ENCODE assay signal across 13 cellular contexts in genomic region chr3:53027254-53027844, GRCh38. TPM values are rescaled to one million over a fixed set of nuclear protein-coding genes. Genes with fewer than 3 reads are reported as not detected.
A peak's percentile ranks its signal among the peaks of the same experiment; 100 is the strongest.
DNase-seq lines count a peak whose midpoint lies in the region; ATAC-seq and TF ChIP-seq lines count a peak whose summit lies in the region.
"Had no signal": no experiment of that assay in that cellular context is flagged by ENCODE, and none has a peak within 500 bp of the region (broad histone marks: within the 10 kb centered on the region; RNA-seq: fewer than 3 reads in every experiment).

No MANE protein-coding gene starts in this region.

- CTCF ChIA-PET in SK-N-SH (lab: Yijun Ruan, JAX) = interaction anchor here (0.6 to 2.1 kb wide), 6 partner anchors 20 to 1027 kb away, joined by 3 to 5 read pairs (median 3); no protein-coding TSS in a partner anchor

- H3K4me1 ChIP-seq in SK-N-SH (ENCODE audit: control insufficient read depth in 1 of 2, insufficient read depth in 2 of 2, low read depth in 1 of 2, low read length in 1 of 2) = peaks cover 4 to 20% of the 10 kb centered on the region in 2 experiments; a peak in 3 of 4 replicates

- no peaks in the 10 kb centered on the region for H3K9me3 ChIP-seq in SK-N-SH

- H3K9ac ChIP-seq in SK-N-SH = no peak overlapping the region
- H3K9ac ChIP-seq: GM23248 had no signal

- H4K20me1 ChIP-seq in SK-N-SH (ENCODE audit: insufficient read depth) = no peaks in the 10 kb centered on the region

- no peak overlapping the region for H3K4me2 ChIP-seq in SK-N-SH

- no peak for TF ChIP-seq RAD21 in SK-N-SH (IDR thresholded peaks at IDR 0.05; ENCODE audit: low read length)

- H3K79me2 ChIP-seq in SK-N-SH (ENCODE audit: insufficient read depth) = no peaks in the 10 kb centered on the region

- H3K27me3 ChIP-seq in SK-N-SH (ENCODE audit: insufficient read depth) = no peaks in the 10 kb centered on the region

- WGBS in SK-N-SH (ENCODE audit: low lambda C conversion rate) = 83% methylated on average over 4 of the region's 4 CpGs

- DNase-seq in SK-N-SH (peak; percentile 44), choroid plexus epithelial cell (ENCODE audit: low read depth) (peak; percentile 16), left ventricle myocardium superior (no peak), retina (peak; percentile 21), iPS-NIHi11 (ENCODE audit: low spot score) (no peak), NCI-H524 treated with DMSO at 0.1 percent for 48 hours (lab: John Stamatoyannopoulos, UW) (no peak)
- DNase-seq: GM23248, NCI-H1092, NCI-H2107 had no signal

- H3K9me2 ChIP-seq in SK-N-SH = no peaks in the 10 kb centered on the region

- H3K27ac ChIP-seq in SK-N-SH (ENCODE audit: low read depth in 2 of 2, low read length in 1 of 2) = peak overlapping the region in 1 of 2 experiments; percentile 39; a peak in 2 of 4 replicates
- H3K27ac ChIP-seq: 22Rv1, GM23248 had no signal

- TF ChIP-seq EP300 in SK-N-SH (IDR thresholded peaks at IDR 0.05; ENCODE audit: borderline replicate concordance in 1 of 2, low read depth in 1 of 2, low read length in 1 of 2) = peak in 1 of 2 experiments; percentile 46; a peak in 1 of 4 replicates

- H3K4me3 ChIP-seq in SK-N-SH (ENCODE audit: low read depth in 2 of 2, low read length in 1 of 2) (no peak overlapping the region), choroid plexus epithelial cell (ENCODE audit: low read depth, low read length) (no peak overlapping the region)
- H3K4me3 ChIP-seq: GM23248, K562 had no signal

- no peaks in the 10 kb centered on the region for H3K36me3 ChIP-seq in SK-N-SH (replicated peaks in 1 of 2; ENCODE audit: control insufficient read depth in 1 of 2, insufficient read depth in 2 of 2, low read length in 1 of 2)

- ATAC-seq in SK-N-SH treated with all-trans-retinoic acid at 6 μM for 48 hours = no peak
- peak; percentile 84 for ATAC-seq in left ventricle myocardium superior
- ATAC-seq in GM21367 (IDR thresholded peaks at IDR 0.05; ENCODE audit: unreplicated experiment) = no peak

- TF ChIP-seq CTCF in SK-N-SH (IDR thresholded peaks at IDR 0.05) = no peak
- TF ChIP-seq CTCF in choroid plexus epithelial cell (conservative IDR thresholded peaks at IDR 0.05; ENCODE audit: low read depth, low read length) = no peak

- no peaks in the 10 kb centered on the region for H3F3A ChIP-seq in SK-N-SH (replicated peaks; ENCODE audit: insufficient read depth)

- intact Hi-C loops in left ventricle myocardium superior (cut with micrococcal nuclease) = no loop called here

- POLR2A ChIA-PET in SK-N-SH (lab: Yijun Ruan, JAX) = interaction anchor here (0.6 to 1.0 kb wide), 2 partner anchors 18 to 615 kb away, joined by 4 read pairs; partner anchors contain the start of gene SFMBT1

- H2AFZ ChIP-seq in SK-N-SH (ENCODE audit: low read depth) = no peak overlapping the region
- H2AFZ ChIP-seq: GM23248 had no signal

TF ChIP-seq in SK-N-SH, 30 proteins besides CTCF, POLR2A, EP300 and RAD21 (continues in another document):
- peak; percentile 42; the same call in 1 of the 2 replicates for TF ChIP-seq GATA2 (CRISPR knock-in tag; IDR thresholded peaks at IDR 0.05)
- TF ChIP-seq, protein P1, sequence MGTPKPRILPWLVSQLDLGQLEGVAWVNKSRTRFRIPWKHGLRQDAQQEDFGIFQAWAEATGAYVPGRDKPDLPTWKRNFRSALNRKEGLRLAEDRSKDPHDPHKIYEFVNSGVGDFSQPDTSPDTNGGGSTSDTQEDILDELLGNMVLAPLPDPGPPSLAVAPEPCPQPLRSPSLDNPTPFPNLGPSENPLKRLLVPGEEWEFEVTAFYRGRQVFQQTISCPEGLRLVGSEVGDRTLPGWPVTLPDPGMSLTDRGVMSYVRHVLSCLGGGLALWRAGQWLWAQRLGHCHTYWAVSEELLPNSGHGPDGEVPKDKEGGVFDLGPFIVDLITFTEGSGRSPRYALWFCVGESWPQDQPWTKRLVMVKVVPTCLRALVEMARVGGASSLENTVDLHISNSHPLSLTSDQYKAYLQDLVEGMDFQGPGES (IDR thresholded peaks at IDR 0.05; ENCODE audit: low read depth, low read length) = no peak
- TF ChIP-seq ELF1 (IDR thresholded peaks at IDR 0.05) = no peak
- peak; percentile 53; the same call in 1 of the 2 replicates for TF ChIP-seq RCOR1 (IDR thresholded peaks at IDR 0.05; ENCODE audit: low read length)
- TF ChIP-seq, protein P2, sequence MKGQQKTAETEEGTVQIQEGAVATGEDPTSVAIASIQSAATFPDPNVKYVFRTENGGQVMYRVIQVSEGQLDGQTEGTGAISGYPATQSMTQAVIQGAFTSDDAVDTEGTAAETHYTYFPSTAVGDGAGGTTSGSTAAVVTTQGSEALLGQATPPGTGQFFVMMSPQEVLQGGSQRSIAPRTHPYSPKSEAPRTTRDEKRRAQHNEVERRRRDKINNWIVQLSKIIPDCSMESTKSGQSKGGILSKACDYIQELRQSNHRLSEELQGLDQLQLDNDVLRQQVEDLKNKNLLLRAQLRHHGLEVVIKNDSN (IDR thresholded peaks at IDR 0.05; ENCODE audit: borderline replicate concordance, low read depth) = no peak
- no peak for TF ChIP-seq FOSL2 (IDR thresholded peaks at IDR 0.05; ENCODE audit: borderline replicate concordance, low read depth)
- TF ChIP-seq FOXM1 (IDR thresholded peaks at IDR 0.05; ENCODE audit: low read depth) = no peak
- TF ChIP-seq, protein P3, sequence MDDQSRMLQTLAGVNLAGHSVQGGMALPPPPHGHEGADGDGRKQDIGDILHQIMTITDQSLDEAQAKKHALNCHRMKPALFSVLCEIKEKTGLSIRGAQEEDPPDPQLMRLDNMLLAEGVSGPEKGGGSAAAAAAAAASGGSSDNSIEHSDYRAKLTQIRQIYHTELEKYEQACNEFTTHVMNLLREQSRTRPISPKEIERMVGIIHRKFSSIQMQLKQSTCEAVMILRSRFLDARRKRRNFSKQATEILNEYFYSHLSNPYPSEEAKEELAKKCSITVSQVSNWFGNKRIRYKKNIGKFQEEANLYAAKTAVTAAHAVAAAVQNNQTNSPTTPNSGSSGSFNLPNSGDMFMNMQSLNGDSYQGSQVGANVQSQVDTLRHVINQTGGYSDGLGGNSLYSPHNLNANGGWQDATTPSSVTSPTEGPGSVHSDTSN (IDR thresholded peaks at IDR 0.05) = no peak
- no peak for TF ChIP-seq EZH2phosphoT487 (IDR thresholded peaks at IDR 0.05; ENCODE audit: borderline replicate concordance, low read depth)
- TF ChIP-seq TEAD4 (IDR thresholded peaks at IDR 0.05; ENCODE audit: borderline replicate concordance, insufficient read depth) = no peak
- TF ChIP-seq TAF1 (IDR thresholded peaks at IDR 0.05; ENCODE audit: borderline replicate concordance, low read depth, low read length) = no peak
- no peak for TF ChIP-seq GABPA (IDR thresholded peaks at IDR 0.05; ENCODE audit: low read depth)
- no peak for TF ChIP-seq MEF2A (IDR thresholded peaks at IDR 0.05; ENCODE audit: borderline replicate concordance, low read depth)
- TF ChIP-seq MXI1 (IDR thresholded peaks at IDR 0.05; ENCODE audit: low read depth, low read length) = peak; percentile 28; the same call in 1 of the 2 replicates

TF ChIP-seq in SK-N-SH treated with all-trans-retinoic acid at 6 μM for 48 hours, 23 proteins besides CTCF, POLR2A, EP300 and RAD21 (continues in another document):
- TF ChIP-seq TSHZ2 (CRISPR knock-in tag; IDR thresholded peaks at IDR 0.05) = no peak
- TF ChIP-seq BACH2 (CRISPR knock-in tag; IDR thresholded peaks at IDR 0.05; ENCODE audit: borderline replicate concordance) = no peak
- TF ChIP-seq CSDC2 (CRISPR knock-in tag; IDR thresholded peaks at IDR 0.05) = no peak
- no peak for TF ChIP-seq ISL1 (CRISPR knock-in tag; IDR thresholded peaks at IDR 0.05)
- TF ChIP-seq, protein P4, sequence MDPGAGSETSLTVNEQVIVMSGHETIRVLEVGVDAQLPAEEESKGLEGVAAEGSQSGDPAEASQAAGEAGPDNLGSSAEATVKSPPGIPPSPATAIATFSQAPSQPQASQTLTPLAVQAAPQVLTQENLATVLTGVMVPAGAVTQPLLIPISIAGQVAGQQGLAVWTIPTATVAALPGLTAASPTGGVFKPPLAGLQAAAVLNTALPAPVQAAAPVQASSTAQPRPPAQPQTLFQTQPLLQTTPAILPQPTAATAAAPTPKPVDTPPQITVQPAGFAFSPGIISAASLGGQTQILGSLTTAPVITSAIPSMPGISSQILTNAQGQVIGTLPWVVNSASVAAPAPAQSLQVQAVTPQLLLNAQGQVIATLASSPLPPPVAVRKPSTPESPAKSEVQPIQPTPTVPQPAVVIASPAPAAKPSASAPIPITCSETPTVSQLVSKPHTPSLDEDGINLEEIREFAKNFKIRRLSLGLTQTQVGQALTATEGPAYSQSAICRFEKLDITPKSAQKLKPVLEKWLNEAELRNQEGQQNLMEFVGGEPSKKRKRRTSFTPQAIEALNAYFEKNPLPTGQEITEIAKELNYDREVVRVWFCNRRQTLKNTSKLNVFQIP (CRISPR knock-in tag; IDR thresholded peaks at IDR 0.05; ENCODE audit: borderline replicate concordance, low read depth) = no peak
- no peak for TF ChIP-seq SNAI2 (CRISPR knock-in tag; IDR thresholded peaks at IDR 0.05)
- TF ChIP-seq ZNF70 (CRISPR knock-in tag; IDR thresholded peaks at IDR 0.05) = no peak
- no peak for TF ChIP-seq ZNF8 (CRISPR knock-in tag; IDR thresholded peaks at IDR 0.05)
- TF ChIP-seq RARB (CRISPR knock-in tag; IDR thresholded peaks at IDR 0.05) = no peak
- no peak for TF ChIP-seq ZC3H10 (CRISPR knock-in tag; IDR thresholded peaks at IDR 0.05)

RNA-seq across cellular contexts. Expression of gene SFMBT1, which starts 18.5 kb away (rescaled TPM):
- 0.62 and 0.72 TPM in 2 replicates for polyA plus RNA-seq in SK-N-SH (2012; rRNA removed)
- 0.93 and 1.4 TPM in 2 replicates for polyA plus RNA-seq in SK-N-SH (2012; cell fraction: cytosol; rRNA removed)
- polyA plus RNA-seq in SK-N-SH (2012; cell fraction: nucleus; rRNA removed) = 1.00 and 1.3 TPM in 2 replicates
- total RNA-seq in left ventricle myocardium superior = 20.0 TPM

Comparison
In these comparisons a context has a peak if more than half of its experiments do, and no peak if none do; other contexts are left out.
1. DNase-seq: peak in SK-N-SH (single experiment), choroid plexus epithelial cell (single experiment) and retina (single experiment); none in left ventricle myocardium superior (single experiment), iPS-NIHi11 (single experiment) and NCI-H524 treated with DMSO at 0.1 percent for 48 hours (single experiment).